ENCODE assay signal across 1 cellular context in the genomic region with DNA sequence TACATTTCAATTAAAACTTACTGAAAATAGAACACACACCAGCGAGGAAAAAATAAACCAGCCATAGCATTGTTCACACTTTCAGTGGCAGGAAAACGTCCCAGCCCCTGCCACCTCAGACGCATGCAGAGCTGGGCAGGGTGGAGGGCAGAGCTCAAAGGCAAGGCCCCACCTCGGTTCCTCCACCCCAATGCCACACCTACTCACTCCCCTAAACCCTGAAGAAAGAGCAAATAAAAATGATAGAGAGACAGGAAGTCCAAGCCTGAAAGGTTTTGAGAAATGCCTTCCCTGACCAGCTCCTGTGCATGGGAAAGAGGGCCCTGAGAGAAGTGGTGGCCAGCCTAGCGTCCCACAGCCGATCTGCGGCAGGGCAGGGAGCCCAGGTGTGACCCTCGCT.
TF ChIP-seq lines count a peak whose summit lies in the region.

No MANE protein-coding gene starts in this region.

TF ChIP-seq in IMR-90, 13 proteins besides CTCF, POLR2A, EP300 and RAD21:
- no peak for TF ChIP-seq SMC3 (IDR thresholded peaks at IDR 0.05; ENCODE audit: low read depth, low read length)
- no peak for TF ChIP-seq RFX5 (IDR thresholded peaks at IDR 0.05; ENCODE audit: low read depth, low read length)
- TF ChIP-seq FOS (IDR thresholded peaks at IDR 0.05; ENCODE audit: low read depth, low read length) = no peak
- no peak for TF ChIP-seq CEBPB (IDR thresholded peaks at IDR 0.05; ENCODE audit: low read depth, low read length)
- TF ChIP-seq, protein P1, sequence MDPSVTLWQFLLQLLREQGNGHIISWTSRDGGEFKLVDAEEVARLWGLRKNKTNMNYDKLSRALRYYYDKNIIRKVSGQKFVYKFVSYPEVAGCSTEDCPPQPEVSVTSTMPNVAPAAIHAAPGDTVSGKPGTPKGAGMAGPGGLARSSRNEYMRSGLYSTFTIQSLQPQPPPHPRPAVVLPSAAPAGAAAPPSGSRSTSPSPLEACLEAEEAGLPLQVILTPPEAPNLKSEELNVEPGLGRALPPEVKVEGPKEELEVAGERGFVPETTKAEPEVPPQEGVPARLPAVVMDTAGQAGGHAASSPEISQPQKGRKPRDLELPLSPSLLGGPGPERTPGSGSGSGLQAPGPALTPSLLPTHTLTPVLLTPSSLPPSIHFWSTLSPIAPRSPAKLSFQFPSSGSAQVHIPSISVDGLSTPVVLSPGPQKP (IDR thresholded peaks at IDR 0.05; ENCODE audit: borderline replicate concordance, low read depth, low read length) = no peak
- TF ChIP-seq BHLHE40 (IDR thresholded peaks at IDR 0.05; ENCODE audit: low read depth, low read length) = no peak
- TF ChIP-seq MAZ (IDR thresholded peaks at IDR 0.05; ENCODE audit: borderline replicate concordance, low read depth, low read length) = no peak
- no peak for TF ChIP-seq CHD1 (IDR thresholded peaks at IDR 0.05; ENCODE audit: low read depth, low read length)
- no peak for TF ChIP-seq MXI1 (IDR thresholded peaks at IDR 0.05; ENCODE audit: borderline replicate concordance, low read depth, low read length)
- TF ChIP-seq NFE2L2 (IDR thresholded peaks at IDR 0.05; ENCODE audit: low read depth, low read length) = no peak
- TF ChIP-seq, protein P2, sequence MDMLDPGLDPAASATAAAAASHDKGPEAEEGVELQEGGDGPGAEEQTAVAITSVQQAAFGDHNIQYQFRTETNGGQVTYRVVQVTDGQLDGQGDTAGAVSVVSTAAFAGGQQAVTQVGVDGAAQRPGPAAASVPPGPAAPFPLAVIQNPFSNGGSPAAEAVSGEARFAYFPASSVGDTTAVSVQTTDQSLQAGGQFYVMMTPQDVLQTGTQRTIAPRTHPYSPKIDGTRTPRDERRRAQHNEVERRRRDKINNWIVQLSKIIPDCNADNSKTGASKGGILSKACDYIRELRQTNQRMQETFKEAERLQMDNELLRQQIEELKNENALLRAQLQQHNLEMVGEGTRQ (IDR thresholded peaks at IDR 0.05; ENCODE audit: low read depth, low read length) = no peak
- TF ChIP-seq RCOR1 (IDR thresholded peaks at IDR 0.05; ENCODE audit: insufficient replicate concordance, low read length) = no peak
